11 cellular contexts compared by ENCODE assay signal in genomic region chr7:117780832-117781231, GRCh38.
A peak's percentile ranks its signal among the peaks of the same experiment; 100 is the strongest.
DNase-seq lines count a peak whose midpoint lies in the region; ATAC-seq, FAIRE-seq and TF ChIP-seq lines count a peak whose summit lies in the region.
"Had no signal": no experiment of that assay in that cellular context is flagged by ENCODE, and none has a peak within 500 bp of the region (broad histone marks: within the 10 kb centered on the region; RNA-seq: fewer than 3 reads in every experiment).

No MANE protein-coding gene starts in this region.

- peak; percentile 87 for ATAC-seq in GM21390 (IDR thresholded peaks at IDR 0.05; ENCODE audit: unreplicated experiment)
- peak; percentile 83 for ATAC-seq in HG03159 (IDR thresholded peaks at IDR 0.05; ENCODE audit: unreplicated experiment)
- ATAC-seq: natural killer cell treated with Interleukin-12 subunit alpha and Interleukin-12 subunit beta and Interleukin-15 and Interleukin-18, amount 100 ng/mL, for 72 hours had no signal

- no peak overlapping the region for H3K4me3 ChIP-seq in GM12865 (ENCODE audit: low read depth, low read length)

- DNase-seq in GM12865 (ENCODE audit: low read depth) (peak; percentile 74), NCI-H2196 treated with DMSO at 0.1 percent for 48 hours (lab: John Stamatoyannopoulos, UW; ENCODE audit: unreplicated experiment) (no peak), HTR-8/SVneo (ENCODE audit: insufficient read length, low spot score) (no peak), HK-2 (ENCODE audit: unreplicated experiment) (no peak), islet precursor cell (no peak)

- intact Hi-C loops in dendritic cell treated with granulocyte-macrophage colony-stimulating factor and Interleukin-4, amounts not matched to agents 40 ng/mL and 50 ng/mL, for 4 days (cut with micrococcal nuclease): no loop called here

- H3K4me1 Mint-ChIP-seq in dendritic cell treated with granulocyte-macrophage colony-stimulating factor and Interleukin-4, amounts not matched to agents 40 ng/mL and 50 ng/mL, for 4 days (ENCODE audit: low read depth): peaks cover 35% of the 10 kb centered on the region
- H3K4me1 Mint-ChIP-seq: B cell had no signal

- H3K4me3 Mint-ChIP-seq in dendritic cell treated with granulocyte-macrophage colony-stimulating factor and Interleukin-4, amounts not matched to agents 40 ng/mL and 50 ng/mL, for 4 days: no peak overlapping the region
- H3K4me3 Mint-ChIP-seq: B cell; natural killer cell treated with Interleukin-12 subunit alpha and Interleukin-12 subunit beta and Interleukin-15 and Interleukin-18, amount 100 ng/mL, for 72 hours had no signal

- no peak for FAIRE-seq in HTR-8/SVneo (lab: Jason Lieb, UNC)
- FAIRE-seq: H1 had no signal

- TF ChIP-seq CTCF in GM12865 (IDR thresholded peaks at IDR 0.05; ENCODE audit: insufficient read depth, low read depth, low read length, missing control alignments): no peak

- H3K27ac Mint-ChIP-seq in dendritic cell treated with granulocyte-macrophage colony-stimulating factor and Interleukin-4, amounts not matched to agents 40 ng/mL and 50 ng/mL, for 4 days: peak overlapping the region; percentile 76
- H3K27ac Mint-ChIP-seq: B cell; natural killer cell treated with Interleukin-12 subunit alpha and Interleukin-12 subunit beta and Interleukin-15 and Interleukin-18, amount 100 ng/mL, for 72 hours had no signal

- no peaks in the 10 kb centered on the region for H3K9me3 Mint-ChIP-seq in dendritic cell treated with granulocyte-macrophage colony-stimulating factor and Interleukin-4, amounts not matched to agents 40 ng/mL and 50 ng/mL, for 4 days

- H3K36me3 Mint-ChIP-seq in dendritic cell treated with granulocyte-macrophage colony-stimulating factor and Interleukin-4, amounts not matched to agents 40 ng/mL and 50 ng/mL, for 4 days (ENCODE audit: low read depth): peaks cover 77% of the 10 kb centered on the region
- H3K36me3 Mint-ChIP-seq: natural killer cell treated with Interleukin-12 subunit alpha and Interleukin-12 subunit beta and Interleukin-15 and Interleukin-18, amount 100 ng/mL, for 72 hours had no signal

- no peaks in the 10 kb centered on the region for H3K27me3 Mint-ChIP-seq in dendritic cell treated with granulocyte-macrophage colony-stimulating factor and Interleukin-4, amounts not matched to agents 40 ng/mL and 50 ng/mL, for 4 days
- H3K27me3 Mint-ChIP-seq: natural killer cell treated with Interleukin-12 subunit alpha and Interleukin-12 subunit beta and Interleukin-15 and Interleukin-18, amount 100 ng/mL, for 72 hours had no signal
